In the genomic region with DNA sequence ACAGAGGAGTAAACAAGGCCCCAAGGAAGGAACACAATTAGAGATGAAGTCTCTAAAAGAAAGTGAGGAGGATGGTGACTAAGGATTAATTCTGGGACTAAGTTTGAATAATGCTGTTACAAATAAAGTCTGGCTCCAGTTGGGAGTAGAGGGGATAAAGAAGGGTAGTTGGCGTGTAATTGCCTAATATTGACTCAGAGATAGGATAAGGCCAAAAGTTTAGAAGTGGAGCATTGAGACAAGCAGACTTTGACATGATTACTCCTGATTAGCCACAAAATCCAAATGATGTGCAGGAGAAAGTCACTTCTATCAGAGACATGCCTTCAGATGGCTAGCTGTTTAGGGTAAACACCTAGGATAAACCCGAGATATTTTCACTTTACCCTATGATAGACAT, we compare ENCODE assay signal across 32 cellular contexts.
"Had no signal": no experiment of that assay in that cellular context is flagged by ENCODE, and none has a peak within 500 bp of the region (broad histone marks: within the 10 kb centered on the region; RNA-seq: fewer than 3 reads in every experiment).

No MANE protein-coding gene starts in this region.

- H3K4me3 ChIP-seq: MG63, Peyer's patch had no signal

- ATAC-seq: activated CD8-positive, alpha-beta T cell treated with anti-CD3 and anti-CD28 coated beads for 36 hours; activated T-cell treated with anti-CD3 and anti-CD28 coated beads, Interleukin-2, amount 50 U/mL, for 72 hours; activated T-helper 17 cell treated with anti-CD3 and anti-CD28 coated beads, Interleukin-2, amount 50 U/mL, for 72 hours; Right ventricle myocardium inferior had no signal

- H3K36me3 ChIP-seq: brain microvascular endothelial cell, MG63, Peyer's patch, WERI-Rb-1 had no signal

- H3K27me3 Mint-ChIP-seq: activated CD4-positive, alpha-beta T cell treated with anti-CD3 and anti-CD28 coated beads, Interleukin-2, amount 10 ng/mL, durations not matched to agents 24 days and 14 days; activated CD8-positive, alpha-beta T cell treated with anti-CD3 and anti-CD28 coated beads for 36 hours; activated naive CD8-positive, alpha-beta T cell treated with anti-CD3 and anti-CD28 coated beads for 36 hours; activated T-helper 17 cell treated with anti-CD3 and anti-CD28 coated beads, Interleukin-2, amount 50 U/mL, for 72 hours had no signal

- H3K27me3 ChIP-seq: brain microvascular endothelial cell, MG63, Peyer's patch had no signal

- H3K27ac ChIP-seq: brain microvascular endothelial cell, Peyer's patch, WERI-Rb-1 had no signal

- DNase-seq: activated CD4-positive, alpha-beta T cell treated with anti-CD3 and anti-CD28 coated beads, Interleukin-2, amount 10 ng/mL, durations not matched to agents 24 days and 14 days; activated CD4-positive, alpha-beta T cell treated with anti-CD3 and anti-CD28 coated beads, Interleukin-2, amount 50 U/mL, for 4 hours; activated CD4-positive, CD25-positive, alpha-beta regulatory T cell; activated CD8-positive, alpha-beta T cell treated with anti-CD3 and anti-CD28 coated beads for 36 hours; activated effector memory CD4-positive, alpha-beta T cell treated with anti-CD3 and anti-CD28 coated beads, Interleukin-2, amount 50 U/mL, for 16 hours; activated naive CD4-positive, alpha-beta T cell; activated naive CD4-positive, alpha-beta T cell treated with anti-CD3 and anti-CD28 coated beads, Interleukin-2, amount 50 U/mL, for 16 hours; activated naive CD8-positive, alpha-beta T cell treated with anti-CD3 and anti-CD28 coated beads for 36 hours; activated T-cell treated with anti-CD3 and anti-CD28 coated beads, Interleukin-2, amount 50 U/mL, for 1 hour; activated T-cell treated with anti-CD3 and anti-CD28 coated beads, Interleukin-2, amount 50 U/mL, for 72 hours; amniotic stem cell; aorta; brain microvascular endothelial cell; Karpas-422; KBM-7; MG63; NCI-H1048; NCI-H1105 treated with DMSO at 0.1 percent for 48 hours; NCI-H1436; NCI-H1694; NCI-H1930; NCI-H2081 treated with DMSO at 0.1 percent for 48 hours; NCI-H524 treated with DMSO at 0.1 percent for 48 hours; Peyer's patch; RPMI8226; SIG-M5; SW 1271; T-helper 1 cell; T1000; WERI-Rb-1 had no signal

- H3K4me1 Mint-ChIP-seq: activated CD4-positive, alpha-beta T cell treated with anti-CD3 and anti-CD28 coated beads, Interleukin-2, amount 10 ng/mL, durations not matched to agents 24 days and 14 days; activated naive CD8-positive, alpha-beta T cell treated with anti-CD3 and anti-CD28 coated beads for 36 hours; activated T-helper 17 cell treated with anti-CD3 and anti-CD28 coated beads, Interleukin-2, amount 50 U/mL, for 72 hours had no signal

- H3K4me1 ChIP-seq: Peyer's patch had no signal

- H3K27ac Mint-ChIP-seq: activated CD4-positive, alpha-beta T cell treated with anti-CD3 and anti-CD28 coated beads, Interleukin-2, amount 10 ng/mL, durations not matched to agents 24 days and 14 days; activated CD8-positive, alpha-beta T cell treated with anti-CD3 and anti-CD28 coated beads for 36 hours; activated naive CD8-positive, alpha-beta T cell treated with anti-CD3 and anti-CD28 coated beads for 36 hours; activated T-cell treated with anti-CD3 and anti-CD28 coated beads, Interleukin-2, amount 50 U/mL, for 72 hours; activated T-helper 17 cell treated with anti-CD3 and anti-CD28 coated beads, Interleukin-2, amount 50 U/mL, for 72 hours had no signal

- H3K36me3 Mint-ChIP-seq: activated naive CD8-positive, alpha-beta T cell treated with anti-CD3 and anti-CD28 coated beads for 36 hours had no signal

- H3K4me3 Mint-ChIP-seq: activated CD4-positive, alpha-beta T cell treated with anti-CD3 and anti-CD28 coated beads, Interleukin-2, amount 10 ng/mL, durations not matched to agents 24 days and 14 days; activated CD8-positive, alpha-beta T cell treated with anti-CD3 and anti-CD28 coated beads for 36 hours; activated naive CD8-positive, alpha-beta T cell treated with anti-CD3 and anti-CD28 coated beads for 36 hours; activated T-cell treated with anti-CD3 and anti-CD28 coated beads, Interleukin-2, amount 50 U/mL, for 72 hours; activated T-helper 17 cell treated with anti-CD3 and anti-CD28 coated beads, Interleukin-2, amount 50 U/mL, for 72 hours had no signal

- H3K9me3 ChIP-seq: Peyer's patch had no signal
